ENCODE assay signal across 7 cellular contexts in genomic region chr15:67833504-67834248, GRCh38. TPM values are rescaled to one million over a fixed set of nuclear protein-coding genes. Genes with fewer than 3 reads are reported as not detected.
DNase-seq lines count a peak whose midpoint lies in the region; ATAC-seq and TF ChIP-seq lines count a peak whose summit lies in the region.

No MANE protein-coding gene starts in this region.

- peak overlapping the region; percentile 27 for H3K27ac Mint-ChIP-seq in type B pancreatic cell

- peaks cover 89% of the 10 kb centered on the region for H3K27me3 Mint-ChIP-seq in type B pancreatic cell

- peaks cover 29 to 69% of the 10 kb centered on the region in 2 donors for H3K4me1 ChIP-seq in left lung

- peak; percentile 60 for DNase-seq in NOMO-1 treated with DMSO at 0.1 percent for 48 hours (lab: John Stamatoyannopoulos, UW; ENCODE audit: unreplicated experiment)
- DNase-seq in brain microvascular endothelial cell: no peak
- DNase-seq in left lung: peak in 1 of 2 donors; percentile 81
- DNase-seq in type B pancreatic cell (ENCODE audit: extremely low spot score, unreplicated experiment): no peak
- DNase-seq in SW 1271 (lab: John Stamatoyannopoulos, UW): no peak
- DNase-seq in mesenteric fat pad (ENCODE audit: low spot score): no peak

- H3K27me3 ChIP-seq in brain microvascular endothelial cell (replicated peaks): peaks cover 73% of the 10 kb centered on the region
- H3K27me3 ChIP-seq in left lung: peaks cover 75 to 77% of the 10 kb centered on the region in 2 donors

- peak overlapping the region; percentile 86 for H3K4me3 Mint-ChIP-seq in type B pancreatic cell

- H3K27ac ChIP-seq in brain microvascular endothelial cell (no peak overlapping the region), left lung (no peak overlapping the region)

- peak overlapping the region; percentile 17 for H3K4me3 ChIP-seq in brain microvascular endothelial cell (ENCODE audit: low read depth, low read length)
- peak overlapping the region in 1 of 2 donors; percentile 44 for H3K4me3 ChIP-seq in left lung

- peak; percentile 75 for TF ChIP-seq CTCF in GM12874 (IDR thresholded peaks at IDR 0.05; ENCODE audit: insufficient read depth, low read depth, low read length)
- peak; percentile 74 for TF ChIP-seq CTCF in brain microvascular endothelial cell (IDR thresholded peaks at IDR 0.05; ENCODE audit: low read depth, low read length, missing control alignments)
- peak in 1 of 2 donors; percentile 41 for TF ChIP-seq CTCF in left lung (IDR thresholded peaks at IDR 0.05)
- TF ChIP-seq CTCF in type B pancreatic cell (conservative IDR thresholded peaks at IDR 0.05): peak; percentile 79

- in situ Hi-C loops in brain microvascular endothelial cell (cut with HindIII; ENCODE audit: low pct_ligation_motif_present, low sequenced_read_pairs): no loop called here

- H3K9me3 Mint-ChIP-seq in type B pancreatic cell: no peaks in the 10 kb centered on the region

- H3K36me3 ChIP-seq in brain microvascular endothelial cell (replicated peaks) (no peaks in the 10 kb centered on the region), left lung (no peaks in the 10 kb centered on the region)

- H3K4me1 Mint-ChIP-seq in type B pancreatic cell (ENCODE audit: unreplicated experiment): peaks cover 25% of the 10 kb centered on the region

- intact Hi-C loops in left lung (cut with DNase I): loop anchor here in 1 of 2 donors (10.0 kb wide), 1 partner anchor 329 kb away; no protein-coding TSS in a partner anchor

- H3K9me3 ChIP-seq in left lung: no peaks in the 10 kb centered on the region

- peak; percentile 31 for ATAC-seq in left lung

- H3K36me3 Mint-ChIP-seq in type B pancreatic cell: no peaks in the 10 kb centered on the region

RNA-seq across cellular contexts. Expression of gene RNU6-1, which starts 6.2 kb away (rescaled TPM):
- not detected for total RNA-seq in left lung
- total RNA-seq in type B pancreatic cell (ENCODE audit: low replicate concordance): not detected in 2 replicates
- not detected for total RNA-seq in mesenteric fat pad

RNA-seq across cellular contexts. Expression of gene SKOR1, which starts 8.4 kb away (rescaled TPM):
- total RNA-seq in left lung (under 1 TPM; 0.12 to 0.34 TPM), type B pancreatic cell (ENCODE audit: low replicate concordance) (0.29 and 0.65 TPM in 2 replicates), mesenteric fat pad (0.26 TPM)
